ENCODE assay signal across 8 cellular contexts in genomic region chr17:51260237-51260959, GRCh38. TPM values are rescaled to one million over a fixed set of nuclear protein-coding genes. Genes with fewer than 3 reads are reported as not detected.
DNase-seq lines count a peak whose midpoint lies in the region; ATAC-seq and TF ChIP-seq lines count a peak whose summit lies in the region.

UTP18 (plus strand) TSS chr17:51260546; CDS start chr17:51260585, 39 bp downstream.

- H3K27ac ChIP-seq in adipose tissue (ENCODE audit: low read depth, low read length) (peak within 1 kb of the TSS; percentile 86), heart right ventricle (peak within 1 kb of the TSS; percentile 88 to 98 (median 95))

- H3K27ac Mint-ChIP-seq in T-cell (peak within 1 kb of the TSS; percentile 96 to 98), type B pancreatic cell (peak within 1 kb of the TSS; percentile 100)

- 0% methylated on average over 62 to 82 of the region's 82 CpGs for WGBS in adipose tissue, 3 donors
- WGBS in heart right ventricle, 2 donors = 0 to 1% methylated on average over 60 to 82 of the region's 82 CpGs

- peak; percentile 69 for ATAC-seq in HG02870 (IDR thresholded peaks at IDR 0.05; ENCODE audit: unreplicated experiment)
- peak; percentile 83 to 89 (median 84) for ATAC-seq in T-cell (replicated peaks in 1 of 4)
- ATAC-seq in heart right ventricle = peak; percentile 95 to 99 (median 98)

- POLR2A ChIA-PET in T-cell (lab: Charles Lee) = interaction anchor here in 1 of 2 donors (0.5 kb wide), 1 partner anchor 539 kb away, joined by 4 read pairs; no protein-coding TSS in a partner anchor

- DNase-seq in GM13977 (ENCODE audit: low spot score) = peak; percentile 97
- DNase-seq in NCI-H146 (lab: John Stamatoyannopoulos, UW) = peak; percentile 97
- DNase-seq in T-cell = peak; percentile 92 to 98 (median 96)
- peak; percentile 97 for DNase-seq in heart right ventricle
- peak; percentile 93 to 99 (median 95) for DNase-seq in posterior cingulate gyrus
- DNase-seq in type B pancreatic cell (ENCODE audit: extremely low spot score, unreplicated experiment) = peak; percentile 96

- peak within 1 kb of the TSS; percentile 62 to 98 (median 92) for H3K4me3 ChIP-seq in heart right ventricle

- H3K36me3 Mint-ChIP-seq in T-cell (peaks cover 26% of the 10 kb centered on the region), type B pancreatic cell (peaks cover 22% of the 10 kb centered on the region)

- TF ChIP-seq CTCF in GM13977 (IDR thresholded peaks at IDR 0.05; ENCODE audit: extremely low read depth, insufficient read depth, missing control alignments) (no peak), heart right ventricle (IDR thresholded peaks at IDR 0.05) (no peak), type B pancreatic cell (conservative IDR thresholded peaks at IDR 0.05) (no peak)

- peaks cover 0 to 53% (median 6%) of the 10 kb centered on the region in 9 donors for H3K36me3 ChIP-seq in heart right ventricle

- H3K4me3 Mint-ChIP-seq in T-cell = peak within 1 kb of the TSS; percentile 87 to 95 (median 91)
- peak within 1 kb of the TSS; percentile 99 for H3K4me3 Mint-ChIP-seq in type B pancreatic cell

- CTCF ChIA-PET in T-cell (lab: Charles Lee) = no interaction called here

- H3K27me3 ChIP-seq in heart right ventricle = no peaks in the 10 kb centered on the region

- in situ Hi-C loops in GM13977 (cut with MboI; ENCODE audit: low pct_unique_long_range_greater_than_20kb, low sequenced_read_pairs, unreplicated experiment) = no loop called here

- H3K9me3 ChIP-seq in heart right ventricle = no peaks in the 10 kb centered on the region

- H3K9me3 Mint-ChIP-seq in T-cell (no peaks in the 10 kb centered on the region), type B pancreatic cell (no peaks in the 10 kb centered on the region)

- no peaks in the 10 kb centered on the region for H3K27me3 Mint-ChIP-seq in T-cell
- H3K27me3 Mint-ChIP-seq in type B pancreatic cell = no peaks in the 10 kb centered on the region

- H3K4me1 ChIP-seq in heart right ventricle = peaks cover 2 to 74% (median 55%) of the 10 kb centered on the region in 9 donors

- intact Hi-C loops in heart right ventricle (cut with DNase I) = loop anchor here in 1 of 10 donors (5.0 kb wide), 1 partner anchor 93 kb away; the partner anchor contains the start of gene NME2
- intact Hi-C loops in posterior cingulate gyrus (cut with DNase I) = loop anchor here (2.0 kb wide), 1 partner anchor 94 kb away; the partner anchor contains the start of gene NME2

- H3K4me1 Mint-ChIP-seq in T-cell (peaks cover 60 to 73% (median 72%) of the 10 kb centered on the region in 3 donors), type B pancreatic cell (ENCODE audit: unreplicated experiment) (peaks cover 47% of the 10 kb centered on the region)

RNA-seq across cellular contexts. Expression of gene UTP18, which starts in this region (rescaled TPM):
- total RNA-seq in T-cell = 10 to 100 TPM; 36.4 to 47.7 (median 39.7) TPM
- polyA plus RNA-seq in adipose tissue = 10 to 100 TPM; 16.8 to 20.2 (median 18.3) TPM
- 10 to 100 TPM in 2 of 10 donors, 1 to 10 TPM in 8; 4.8 to 13.4 (median 8.0) TPM for total RNA-seq in heart right ventricle
- polyA plus RNA-seq in heart right ventricle = 10 to 100 TPM in 1 of 2 donors, 1 to 10 TPM in 1; 9.7 to 12.0 TPM
- 29.4 and 38.8 TPM in 2 replicates for total RNA-seq in type B pancreatic cell (ENCODE audit: low replicate concordance)

Comparison
In these comparisons a context has a peak if more than half of its experiments do, and no peak if none do; other contexts are left out.
1. Peak in every context shown above with its lines: DNase-seq, ATAC-seq, H3K4me3 ChIP-seq and H3K27ac ChIP-seq.